Comparison of ENCODE assay signal across 12 cellular contexts in the genomic region with DNA sequence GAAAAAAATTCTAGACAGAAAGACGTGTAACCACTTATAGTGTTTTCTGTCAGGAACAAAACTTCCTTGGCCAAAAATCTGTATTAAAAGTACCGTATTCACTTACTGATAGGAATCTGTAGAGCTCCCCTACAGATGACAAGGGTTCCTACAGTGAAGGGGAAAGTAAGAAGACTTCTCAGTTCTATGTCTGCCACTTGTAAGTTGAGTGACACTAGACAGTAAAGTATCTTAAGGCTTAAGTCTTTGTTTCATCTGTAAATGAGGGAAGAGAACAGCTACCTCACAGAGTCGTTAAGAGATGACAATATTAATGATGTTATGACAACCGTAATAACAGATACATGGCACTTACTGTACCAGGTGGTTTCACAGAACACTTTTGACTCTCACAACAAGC. TPM values are rescaled to one million over a fixed set of nuclear protein-coding genes. Genes with fewer than 3 reads are reported as not detected.
DNase-seq lines count a peak whose midpoint lies in the region; ATAC-seq, FAIRE-seq and TF ChIP-seq lines count a peak whose summit lies in the region.
"Had no signal": no experiment of that assay in that cellular context is flagged by ENCODE, and none has a peak within 500 bp of the region (broad histone marks: within the 10 kb centered on the region; RNA-seq: fewer than 3 reads in every experiment).

No MANE protein-coding gene starts in this region.

- H3K4me1 ChIP-seq in K562 (replicated peaks in 1 of 2; ENCODE audit: control insufficient read depth in 2 of 2, insufficient read depth in 2 of 2, low read length in 2 of 2) (peaks cover 5 to 15% of the 10 kb centered on the region in 2 experiments; a peak in 4 of 5 replicates), trophoblast cell (ENCODE audit: control insufficient read depth in 1 of 2, insufficient read depth in 2 of 2, low read length in 2 of 2) (peaks cover 3 to 6% of the 10 kb centered on the region in 2 experiments)

- BruUV-seq in K562 (replicated peaks; lab: Mats Ljungman, UMichigan): no TSS peak

- H2BK5ac ChIP-seq in trophoblast cell (ENCODE audit: low read depth, low read length, poor library complexity): no peak overlapping the region

- peaks cover 6% of the 10 kb centered on the region for H3K79me1 ChIP-seq in trophoblast cell (ENCODE audit: low read length)

- no peak overlapping the region; a peak in 1 of 4 replicates for H3K9ac ChIP-seq in K562 (ENCODE audit: insufficient read depth in 1 of 2, low read depth in 2 of 2, low read length in 2 of 2)
- H3K9ac ChIP-seq in trophoblast cell (ENCODE audit: low read length): no peak overlapping the region

- H3K18ac ChIP-seq in trophoblast cell (ENCODE audit: low read length): no peak overlapping the region

- no peak for TF ChIP-seq RAD21 in K562 (CRISPR knock-in tag; conservative IDR thresholded peaks at IDR 0.05 in 1 of 2, IDR thresholded peaks at IDR 0.05 in 1 of 2)

- H3K4me2 ChIP-seq in K562 (ENCODE audit: insufficient read depth, low read length) (no peak overlapping the region), trophoblast cell (ENCODE audit: low read length) (no peak overlapping the region)

- in situ Hi-C loops in GM13977 (cut with MboI; ENCODE audit: low pct_unique_long_range_greater_than_20kb, low sequenced_read_pairs, unreplicated experiment) (loop anchor here (25.0 kb wide), 1 partner anchor 819 kb away; no protein-coding TSS in a partner anchor), K562 (cut with MboI) (no loop called here)

- H3K27ac ChIP-seq in K562 (ENCODE audit: extremely low read depth, low read depth, low read length) (no peak overlapping the region), trophoblast cell (ENCODE audit: low read depth, low read length) (no peak overlapping the region)
- H3K27ac ChIP-seq: psoas muscle, stomach had no signal

- TF ChIP-seq CTCF in BJ (IDR thresholded peaks at IDR 0.05; ENCODE audit: insufficient read depth, low read depth, low read length) (0 out of 2 replicates have a peak, but pooled peaks have one; percentile 22), GM13977 (IDR thresholded peaks at IDR 0.05; ENCODE audit: extremely low read depth, insufficient read depth, missing control alignments) (no peak), NB4 (IDR thresholded peaks at IDR 0.05; ENCODE audit: low read depth, low read length) (no peak), K562 (IDR thresholded peaks at IDR 0.05 in 2 of 3, conservative IDR thresholded peaks at IDR 0.05 in 1 of 3; ENCODE audit: insufficient read depth in 2 of 3, low read depth in 1 of 3, low read length in 3 of 3) (no peak)

- H2AFZ ChIP-seq in K562 (ENCODE audit: low read depth, low read length): 0 out of 2 replicates have a peak overlapping the region, but pooled peaks have one; percentile 18
- H2AFZ ChIP-seq in trophoblast cell (ENCODE audit: insufficient read depth, low read length, poor library complexity): no peak overlapping the region

- no peak for ATAC-seq in K562
- no peak for ATAC-seq in esophagus mucosa
- ATAC-seq in GM21515 (IDR thresholded peaks at IDR 0.05; ENCODE audit: unreplicated experiment): no peak
- ATAC-seq in HG03439 (IDR thresholded peaks at IDR 0.05; ENCODE audit: unreplicated experiment): no peak
- ATAC-seq: psoas muscle had no signal

- WGBS in K562 (ENCODE audit: insufficient coverage, low coverage, missing lambda C conversion rate): 30% methylated on average over 4 of the region's 4 CpGs
- no CpG with 5 or more reads among the region's 4 CpGs for WGBS in trophoblast cell (ENCODE audit: extremely low coverage, insufficient coverage, insufficient read length)

- no peaks in the 10 kb centered on the region for H3K9me1 ChIP-seq in K562 (ENCODE audit: control insufficient read depth, insufficient read depth, low read length)

- DNase-seq in BJ (ENCODE audit: low read depth) (no peak), GM13977 (ENCODE audit: low spot score) (peak; percentile 17), NB4 (ENCODE audit: low read depth) (peak; percentile 19), K562 (ENCODE audit: extremely low read depth in 1 of 4, low spot score in 3 of 4) (no peak), trophoblast cell (no peak)
- DNase-seq: cerebellar nuclear complex, NCI-H1436 treated with DMSO at 0.1 percent for 48 hours, psoas muscle had no signal

- H3K23ac ChIP-seq in trophoblast cell (ENCODE audit: low read length): no peak overlapping the region

- TF ChIP-seq POLR2A in NB4 (IDR thresholded peaks at IDR 0.05; ENCODE audit: extremely low read depth, insufficient read length) (no peak), K562 (conservative IDR thresholded peaks at IDR 0.05) (no peak)

- no peak overlapping the region for H3K14ac ChIP-seq in trophoblast cell (ENCODE audit: low read length)

- no peak overlapping the region for H4K12ac ChIP-seq in trophoblast cell (ENCODE audit: low read depth, low read length)

- H2BK120ac ChIP-seq in trophoblast cell (ENCODE audit: insufficient read depth, low read length, poor library complexity): no peak overlapping the region

- H2AK5ac ChIP-seq in trophoblast cell (ENCODE audit: low read length): no peak overlapping the region

- H3K4ac ChIP-seq in trophoblast cell (ENCODE audit: low read depth, low read length): no peak overlapping the region

- H3K9me3 ChIP-seq in K562 (replicated peaks; ENCODE audit: control insufficient read depth, insufficient read depth, low read depth, low read length): no peaks in the 10 kb centered on the region
- H3K9me3 ChIP-seq in trophoblast cell (ENCODE audit: insufficient read depth, low read depth, low read length): no peaks in the 10 kb centered on the region
- H3K9me3 ChIP-seq: psoas muscle, stomach had no signal

- no peak overlapping the region for H2BK12ac ChIP-seq in trophoblast cell (ENCODE audit: low read length)

- CTCF ChIA-PET in BJ (lab: Yijun Ruan, JAX): interaction anchor here (0.9 to 5.1 kb wide), 15 partner anchors 9 to 392 kb away, joined by 3 to 29 read pairs (median 4); partner anchors contain the start of gene COPS4
- CTCF ChIA-PET in K562 (lab: Yijun Ruan, JAX; ENCODE audit: low intra/inter-chr PET ratio): interaction anchor here (0.6 kb wide), 2 partner anchors 662 to 853 kb away, joined by 3 read pairs; no protein-coding TSS in a partner anchor

- H3K4me3 ChIP-seq in BJ (ENCODE audit: low read depth, low read length) (no peak overlapping the region), NB4 (ENCODE audit: low read depth, low read length) (peak overlapping the region; percentile 7), K562 (no peak overlapping the region), trophoblast cell (ENCODE audit: low read depth, low read length) (no peak overlapping the region)
- H3K4me3 ChIP-seq: psoas muscle, stomach had no signal

- H3K27me3 ChIP-seq in BJ (ENCODE audit: control insufficient read depth, insufficient read depth, low read length): no peaks in the 10 kb centered on the region
- H3K27me3 ChIP-seq in K562 (ENCODE audit: control insufficient read depth in 2 of 2, insufficient read depth in 2 of 2, low read length in 2 of 2): no peaks in the 10 kb centered on the region
- H3K27me3 ChIP-seq in trophoblast cell (ENCODE audit: insufficient read depth, low read length): no peaks in the 10 kb centered on the region
- H3K27me3 ChIP-seq: stomach had no signal

- FAIRE-seq in K562 (lab: Jason Lieb, UNC): no peak

- intact Hi-C loops in K562 (cut with micrococcal nuclease): loop anchor here (5.0 kb wide), 1 partner anchor 379 kb away; the partner anchor contains the start of gene THAP9

- H3K36me3 ChIP-seq in BJ (ENCODE audit: control insufficient read depth, insufficient read depth, low read length) (no peaks in the 10 kb centered on the region; the same call in 1 of the 2 replicates), K562 (ENCODE audit: control insufficient read depth, insufficient read depth, low read length) (peaks cover 9% of the 10 kb centered on the region), trophoblast cell (ENCODE audit: control insufficient read depth in 1 of 2, insufficient read depth in 2 of 2, low read length in 2 of 2) (no peaks in the 10 kb centered on the region)

- no peak for TF ChIP-seq EP300 in K562 (IDR thresholded peaks at IDR 0.05; ENCODE audit: low read length)

- H4K91ac ChIP-seq in trophoblast cell (ENCODE audit: low read depth, low read length): no peak overlapping the region

- H4K8ac ChIP-seq in trophoblast cell (ENCODE audit: low read depth, low read length): no peak overlapping the region

- POLR2A ChIA-PET in BJ (lab: Charles Lee): interaction anchor here (0.5 to 0.7 kb wide), 2 partner anchors 203 to 241 kb away, joined by 5 to 8 read pairs; no protein-coding TSS in a partner anchor
- POLR2A ChIA-PET in K562 (lab: Yijun Ruan, JAX): no interaction called here

- peaks cover 9% of the 10 kb centered on the region; the same call in 1 of the 3 replicates for H3K79me2 ChIP-seq in K562 (ENCODE audit: control insufficient read depth, insufficient read depth, low read length)
- peaks cover 2% of the 10 kb centered on the region for H3K79me2 ChIP-seq in trophoblast cell (ENCODE audit: control insufficient read depth, insufficient read depth, low read length, poor library complexity)

- no peaks in the 10 kb centered on the region for H4K20me1 ChIP-seq in K562 (replicated peaks; ENCODE audit: control insufficient read depth, insufficient read depth, low read length)

RNA-seq across cellular contexts. Expression of gene COQ2, which starts 3.3 kb away (rescaled TPM):
- polyA plus RNA-seq in BJ (2011; rRNA removed): 14.5 and 21.0 TPM in 2 replicates
- polyA minus RNA-seq in BJ (2011; rRNA and poly(A)+ RNA removed): 8.5 and 13.0 TPM in 2 replicates
- 13.2 and 17.0 TPM in 2 replicates for total RNA-seq in K562 (2011; cell fraction: chromatin; rRNA removed; ENCODE audit: low replicate concordance)
- total RNA-seq in K562 (2011; cell fraction: nucleolus; rRNA removed): 10.5 and 11.4 TPM in 2 replicates
- total RNA-seq in K562 (2011; cell fraction: nucleoplasm; rRNA removed): 15.1 and 18.4 TPM in 2 replicates
- total RNA-seq in K562 (2014; rRNA removed): 8.5 and 10.4 TPM in 2 replicates
- 11.8 and 13.6 TPM in 2 replicates for total RNA-seq in K562 (2014; rRNA removed; fragmentation: Illumina TruSeq; extraction: Trizol)
- 11.9 TPM in 2 replicates for total RNA-seq in K562 (2015; rRNA removed; fragmentation: Illumina TruSeq; extraction: Trizol)
- 11.1 and 11.6 TPM in 2 replicates for total RNA-seq in K562 (2021)
- 8.9 and 13.5 TPM in 2 replicates for polyA plus RNA-seq in K562 (2011; rRNA removed)
- 8.6 and 10.7 TPM in 2 replicates for polyA plus RNA-seq in K562 (2011; cell fraction: cytosol; rRNA removed)
- 5.1 and 5.7 TPM in 2 replicates for polyA plus RNA-seq in K562 (2011; cell fraction: nucleus; rRNA removed)
- 6.8 and 7.5 TPM in 2 replicates for polyA plus RNA-seq in K562 (2012)
- polyA plus RNA-seq in K562 (2014; fragmentation: Illumina TruSeq; extraction: Trizol): 11.4 and 13.4 TPM in 2 replicates
- 1 to 10 TPM; 1.9 to 2.9 TPM for polyA plus RNA-seq in K562 (2014; fragmentation: Nextera tagmentation; extraction: Ambion mirVana)
- 12.9 and 13.2 TPM in 2 replicates for polyA plus RNA-seq in K562 (2014; rRNA removed)
- polyA minus RNA-seq in K562 (2011; rRNA and poly(A)+ RNA removed): 11.6 and 13.2 TPM in 2 replicates
- polyA minus RNA-seq in K562 (2011; cell fraction: cytosol; rRNA and poly(A)+ RNA removed): 4.0 and 4.3 TPM in 2 replicates
- 7.6 and 7.8 TPM in 2 replicates for polyA minus RNA-seq in K562 (2011; cell fraction: nucleus; rRNA and poly(A)+ RNA removed)
- total RNA-seq in esophagus mucosa: 16.7 TPM
- polyA plus RNA-seq in trophoblast cell (2013): 10.4 and 10.8 TPM in 2 replicates

RNA-seq across cellular contexts. Expression of gene HPSE, which starts 53.3 kb away (rescaled TPM):
- polyA plus RNA-seq in BJ (2011; rRNA removed): 0.71 and 1.1 TPM in 2 replicates
- polyA minus RNA-seq in BJ (2011; rRNA and poly(A)+ RNA removed): 0.36 and 0.43 TPM in 2 replicates
- total RNA-seq in K562 (2011; cell fraction: chromatin; rRNA removed; ENCODE audit: low replicate concordance): 0.46 TPM in 1 of 2 replicates, not detected in the other
- total RNA-seq in K562 (2011; cell fraction: nucleolus; rRNA removed): 0.26 and 0.33 TPM in 2 replicates
- 0.15 and 0.61 TPM in 2 replicates for total RNA-seq in K562 (2011; cell fraction: nucleoplasm; rRNA removed)
- 0.04 and 0.14 TPM in 2 replicates for total RNA-seq in K562 (2014; rRNA removed)
- total RNA-seq in K562 (2014; rRNA removed; fragmentation: Illumina TruSeq; extraction: Trizol): 0.15 and 0.26 TPM in 2 replicates
- 0.15 TPM in 1 of 2 replicates, not detected in the other for total RNA-seq in K562 (2015; rRNA removed; fragmentation: Illumina TruSeq; extraction: Trizol)
- 0.20 and 0.22 TPM in 2 replicates for total RNA-seq in K562 (2021)
- polyA plus RNA-seq in K562 (2011; rRNA removed): 0.14 and 0.42 TPM in 2 replicates
- polyA plus RNA-seq in K562 (2011; cell fraction: cytosol; rRNA removed): 0.07 and 0.12 TPM in 2 replicates
- 0.15 and 0.31 TPM in 2 replicates for polyA plus RNA-seq in K562 (2011; cell fraction: nucleus; rRNA removed)
- 0.05 and 0.29 TPM in 2 replicates for polyA plus RNA-seq in K562 (2012)
- polyA plus RNA-seq in K562 (2014; fragmentation: Illumina TruSeq; extraction: Trizol): 0.06 and 0.08 TPM in 2 replicates
- polyA plus RNA-seq in K562 (2014; fragmentation: Nextera tagmentation; extraction: Ambion mirVana): under 1 TPM; 0.01 to 0.04 TPM
- 0.29 TPM in 1 of 2 replicates, not detected in the other for polyA plus RNA-seq in K562 (2014; rRNA removed)
- polyA minus RNA-seq in K562 (2011; rRNA and poly(A)+ RNA removed): 0.27 and 0.81 TPM in 2 replicates
- 0.57 TPM in 1 of 2 replicates, not detected in the other for polyA minus RNA-seq in K562 (2011; cell fraction: cytosol; rRNA and poly(A)+ RNA removed)
- under 0.01 and 0.11 TPM in 2 replicates for polyA minus RNA-seq in K562 (2011; cell fraction: nucleus; rRNA and poly(A)+ RNA removed)
- total RNA-seq in esophagus mucosa: 15.4 TPM
- 1.0 and 1.3 TPM in 2 replicates for polyA plus RNA-seq in trophoblast cell (2013)

Comparison
In these comparisons a context has a peak if more than half of its experiments do, and no peak if none do; other contexts are left out.
1. DNase-seq: peak in GM13977 (single experiment) and NB4 (single experiment); none in BJ (single experiment), K562 (0 of 4) and trophoblast cell (0 of 2).
2. RNA of gene HPSE, which starts 53.3 kb away (total RNA-seq): 15.4 TPM in esophagus mucosa (single experiment); 0.04 to 0.61 TPM in K562; every median in the first group is over 10 times any median in the second.